In genomic region chr9:34701769-34702736, GRCh38 we compare ENCODE assay signal across 7 cellular contexts.
DNase-seq lines count a peak whose midpoint lies in the region; ATAC-seq and TF ChIP-seq lines count a peak whose summit lies in the region.

No MANE protein-coding gene starts in this region.

- TF ChIP-seq CTCF in GM13977 (IDR thresholded peaks at IDR 0.05; ENCODE audit: extremely low read depth, insufficient read depth, missing control alignments) = peak; percentile 98

- peak; percentile 65 for ATAC-seq in HG03565 (IDR thresholded peaks at IDR 0.05; ENCODE audit: unreplicated experiment)

- DNase-seq in GM13977 (ENCODE audit: low spot score) (peak; percentile 86), NOMO-1 treated with dmso at 0.1 percent for 144 hours (lab: John Stamatoyannopoulos, UW; ENCODE audit: unreplicated experiment) (peak; percentile 55), activated T-cell treated with anti-CD3 and anti-CD28 coated beads for 24 hours (ENCODE audit: low read depth) (peak; percentile 79), epidermal melanocyte (ENCODE audit: insufficient read length, low spot score) (peak; percentile 95), midbrain (lab: John Stamatoyannopoulos, UW) (peak; percentile 87)
- peak; percentile 72 for DNase-seq in stimulated activated CD8-positive, alpha-beta memory T cell treated with anti-CD3 and anti-CD28 coated beads, Interleukin-15, amount 100 ng/mL, for 24 hours (ENCODE audit: low read depth)

- in situ Hi-C loops in GM13977 (cut with MboI; ENCODE audit: low pct_unique_long_range_greater_than_20kb, low sequenced_read_pairs, unreplicated experiment) = no loop called here

Comparison
In these comparisons a context has a peak if more than half of its experiments do, and no peak if none do; other contexts are left out.
1. Peak in every context shown above with its lines: DNase-seq and ATAC-seq.